ENCODE assay signal across 8 cellular contexts in the genomic region with DNA sequence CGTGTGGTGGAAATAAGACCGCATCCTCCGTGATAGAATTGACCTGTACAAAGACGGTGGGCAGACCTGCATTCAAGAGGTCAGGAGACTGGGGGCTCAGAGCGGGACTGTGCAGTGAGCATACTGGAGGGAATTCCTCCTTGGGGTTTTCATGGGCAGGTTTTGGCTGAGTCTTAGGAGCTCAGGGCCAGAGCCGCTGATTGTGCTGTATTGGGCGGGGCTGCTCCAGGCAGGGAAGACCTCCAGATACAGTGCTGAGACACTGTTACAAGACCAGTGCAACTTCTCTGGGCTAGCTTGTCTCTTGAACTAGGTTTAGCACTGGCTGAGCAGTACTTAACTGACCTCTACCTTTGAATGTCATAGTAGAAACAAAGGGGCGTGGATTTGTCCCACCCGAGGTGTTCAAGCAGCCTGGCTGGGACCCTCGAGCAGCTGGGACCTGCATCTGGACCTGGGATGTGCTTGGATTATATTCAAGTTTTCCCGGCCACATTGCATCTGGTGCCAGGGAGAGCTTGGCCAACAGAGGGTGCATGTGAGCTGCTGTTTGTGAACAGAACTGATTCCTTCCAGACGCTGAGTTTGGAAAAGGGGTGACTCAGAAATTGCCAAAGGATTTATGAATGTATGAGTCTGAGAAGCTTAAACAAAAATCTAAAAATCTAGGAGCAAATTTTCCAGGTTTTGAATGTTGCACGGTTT. TPM values are rescaled to one million over a fixed set of nuclear protein-coding genes. Genes with fewer than 3 reads are reported as not detected.
A peak's percentile ranks its signal among the peaks of the same experiment; 100 is the strongest.
DNase-seq lines count a peak whose midpoint lies in the region; ATAC-seq and TF ChIP-seq lines count a peak whose summit lies in the region.

No MANE protein-coding gene starts in this region.

- no peaks in the 10 kb centered on the region for H3K79me2 ChIP-seq in mammary epithelial cell (ENCODE audit: insufficient read depth, low read length)

- no peak overlapping the region for H3K9ac ChIP-seq in mammary epithelial cell (ENCODE audit: insufficient read depth, low read length)

- no peak overlapping the region for H3K4me3 ChIP-seq in mammary epithelial cell (replicated peaks in 1 of 3; ENCODE audit: insufficient read depth in 1 of 3, low read depth in 2 of 3, low read length in 3 of 3)
- no peak overlapping the region for H3K4me3 ChIP-seq in thoracic aorta

- no peak overlapping the region for H3K4me2 ChIP-seq in mammary epithelial cell (ENCODE audit: insufficient read depth, low read depth, low read length)

- no peaks in the 10 kb centered on the region for H3K4me1 ChIP-seq in mammary epithelial cell (ENCODE audit: insufficient read depth, low read length)
- peaks cover 5 to 12% of the 10 kb centered on the region in 2 donors for H3K4me1 ChIP-seq in thoracic aorta (ENCODE audit: control insufficient read depth in 1 of 2, low read depth in 2 of 2)

- peak; percentile 87 for DNase-seq in GM04504 (ENCODE audit: low read depth)
- peak; percentile 13 for DNase-seq in NAMALWA (ENCODE audit: low spot score)
- DNase-seq in mammary epithelial cell: peak; percentile 43
- peak; percentile 63 for DNase-seq in kidney glomerular epithelial cell (lab: John Stamatoyannopoulos, UW)
- DNase-seq in thoracic aorta (ENCODE audit: low spot score): peak; percentile 50
- no peak for DNase-seq in NCI-H748 treated with DMSO at 0.1 percent for 48 hours (lab: John Stamatoyannopoulos, UW)
- no peak for DNase-seq in SIG-M5 (lab: John Stamatoyannopoulos, UW)

- no peak overlapping the region for H2AFZ ChIP-seq in mammary epithelial cell (ENCODE audit: low read depth, low read length)

- intact Hi-C loops in mammary epithelial cell (cut with micrococcal nuclease): loop anchor here (1.0 to 5.0 kb wide), 4 partner anchors 134 to 580 kb away; no protein-coding TSS in a partner anchor

- H3K36me3 ChIP-seq in mammary epithelial cell (ENCODE audit: insufficient read depth, low read length): peaks cover 29% of the 10 kb centered on the region
- peaks cover 54% of the 10 kb centered on the region for H3K36me3 ChIP-seq in thoracic aorta

- in situ Hi-C loops in mammary epithelial cell (cut with MboI; ENCODE audit: low sequenced_read_pairs in 2 of 2): no loop called here

- H3K9me3 ChIP-seq in mammary epithelial cell (replicated peaks; ENCODE audit: insufficient read depth, low read length) (no peaks in the 10 kb centered on the region), thoracic aorta (no peaks in the 10 kb centered on the region)

- H3K27me3 ChIP-seq in mammary epithelial cell (ENCODE audit: insufficient read depth, low read length) (no peaks in the 10 kb centered on the region), thoracic aorta (replicated peaks; ENCODE audit: insufficient read depth) (no peaks in the 10 kb centered on the region)

- CTCF ChIA-PET in mammary epithelial cell (lab: Charles Lee; ENCODE audit: low non-redundant PET): interaction anchor here (0.6 kb wide), 1 partner anchor 249 kb away, joined by 3 read pairs; no protein-coding TSS in a partner anchor

- H4K20me1 ChIP-seq in mammary epithelial cell (ENCODE audit: insufficient read depth, low read length): no peaks in the 10 kb centered on the region

- ATAC-seq in thoracic aorta (ENCODE audit: insufficient number of reproducible peaks, low FRiP score, low read depth) (peak; percentile 94), GM21786 (IDR thresholded peaks at IDR 0.05; ENCODE audit: unreplicated experiment) (no peak)

- no peak overlapping the region for H3K27ac ChIP-seq in mammary epithelial cell (ENCODE audit: insufficient read depth, low read depth, low read length)
- peak overlapping the region in 1 of 2 donors; percentile 77 for H3K27ac ChIP-seq in thoracic aorta

- WGBS in mammary epithelial cell (ENCODE audit: low coverage, missing lambda C conversion rate): 43% methylated on average over 11 of the region's 13 CpGs

- peak; percentile 74 to 81 for TF ChIP-seq CTCF in mammary epithelial cell (conservative IDR thresholded peaks at IDR 0.05 in 1 of 2, IDR thresholded peaks at IDR 0.05 in 1 of 2; ENCODE audit: extremely low read depth in 1 of 2, insufficient read depth in 1 of 2, low read depth in 1 of 2, low read length in 2 of 2)
- peak; percentile 80 for TF ChIP-seq CTCF in thoracic aorta (IDR thresholded peaks at IDR 0.05)

- dilution Hi-C loops in mammary epithelial cell (cut with HindIII; ENCODE audit: low sequenced_read_pairs): no loop called here

- BruUV-seq in mammary epithelial cell (replicated peaks; lab: Mats Ljungman, UMichigan): no TSS peak

RNA-seq across cellular contexts. Expression of a gene that starts 33.4 kb away (rescaled TPM):
- total RNA-seq in mammary epithelial cell (1 to 10 TPM; 2.5 to 3.4 TPM), thoracic aorta (1 to 10 TPM; 1.2 to 1.6 TPM)
- 0.08 TPM for polyA plus RNA-seq in mammary epithelial cell
- polyA minus RNA-seq in mammary epithelial cell: not detected

Comparison
In these comparisons a context has a peak if more than half of its experiments do, and no peak if none do; other contexts are left out.
1. DNase-seq: peak in GM04504 (single experiment), NAMALWA (single experiment), mammary epithelial cell (single experiment), kidney glomerular epithelial cell (single experiment) and thoracic aorta (single experiment); none in NCI-H748 treated with DMSO at 0.1 percent for 48 hours (single experiment) and SIG-M5 (single experiment).